Comparison of ENCODE assay signal across 23 cellular contexts in genomic region chr22:17583151-17583550, GRCh38. TPM values are rescaled to one million over a fixed set of nuclear protein-coding genes. Genes with fewer than 3 reads are reported as not detected.
"Had no signal": no experiment of that assay in that cellular context is flagged by ENCODE, and none has a peak within 500 bp of the region (broad histone marks: within the 10 kb centered on the region; RNA-seq: fewer than 3 reads in every experiment).

No MANE protein-coding gene starts in this region.

- H3K4me3 ChIP-seq: MG63 had no signal

- H3K27ac ChIP-seq: RWPE1 had no signal

- DNase-seq: IMR-90, Karpas-422, KG1, MG63, NCI-H1092, NCI-H1105 treated with DMSO at 0.1 percent for 48 hours, NCI-H1417 treated with DMSO at 0.1 percent for 48 hours, NCI-H146, NCI-H1694 treated with DMSO at 0.1 percent for 48 hours, NCI-H1930, NCI-H2081, NCI-H2107, NCI-H2227 treated with DMSO at 0.1 percent for 48 hours, NCI-H510A, NCI-H524 treated with DMSO at 0.1 percent for 48 hours, NCI-H69, NCI-H774, SHP77 had no signal

- ATAC-seq: HepG2, Panc1, SK-N-SH treated with all-trans-retinoic acid at 6 μM for 48 hours had no signal

- H3K27me3 ChIP-seq: MG63 had no signal

- H3K36me3 ChIP-seq: MG63 had no signal

- H3K9me3 ChIP-seq: MG63 had no signal

RNA-seq across cellular contexts. Expression of gene SLC25A18, which starts 19.9 kb away (rescaled TPM):
- total RNA-seq: IMR-90, SK-MEL-5 had no signal
